Comparison of ENCODE assay signal across 8 cellular contexts in genomic region chr4:1347410-1347864, GRCh38. TPM values are rescaled to one million over a fixed set of nuclear protein-coding genes. Genes with fewer than 3 reads are reported as not detected.
DNase-seq lines count a peak whose midpoint lies in the region; ATAC-seq and TF ChIP-seq lines count a peak whose summit lies in the region.

No MANE protein-coding gene starts in this region.

- no peaks in the 10 kb centered on the region for H3K9me3 ChIP-seq in duodenal mucosa (ENCODE audit: control insufficient read depth in 1 of 2, low read length in 2 of 2)

- peak; percentile 37 for DNase-seq in NCI-H1436 (lab: John Stamatoyannopoulos, UW)
- no peak for DNase-seq in NCI-H1436 treated with DMSO at 0.1 percent for 48 hours (lab: John Stamatoyannopoulos, UW)
- no peak for DNase-seq in Jurkat, Clone E6-1 (ENCODE audit: low read depth, low spot score)
- DNase-seq in UCSD-AML1 (lab: John Stamatoyannopoulos, UW; ENCODE audit: unreplicated experiment): peak; percentile 82
- peak; percentile 69 to 95 for DNase-seq in lower leg skin (ENCODE audit: low spot score in 2 of 2)
- peak; percentile 35 to 42 for DNase-seq in stimulated activated CD4-positive, alpha-beta T cell treated with anti-CD3 and anti-CD28 coated beads, Interleukin-4, amount 100 ng/mL, for 48 hours (ENCODE audit: low read depth in 2 of 2)

- TF ChIP-seq CTCF in lower leg skin (IDR thresholded peaks at IDR 0.05): no peak

- H3K27ac ChIP-seq in duodenal mucosa (ENCODE audit: low read depth, low read length): peak overlapping the region; percentile 95

- peak overlapping the region; percentile 91 to 94 for H3K9ac ChIP-seq in duodenal mucosa (ENCODE audit: low read depth in 1 of 2, low read length in 2 of 2)

- H3K4me1 ChIP-seq in duodenal mucosa (ENCODE audit: control insufficient read depth in 1 of 2, insufficient read depth in 2 of 2, low read length in 2 of 2): peaks cover 15 to 25% of the 10 kb centered on the region in 2 donors

- 1% methylated on average over 16 to 35 of the region's 43 CpGs for WGBS in lower leg skin, 2 donors

- H3K36me3 ChIP-seq in duodenal mucosa (ENCODE audit: control insufficient read depth in 1 of 2, insufficient read depth in 2 of 2, low read length in 2 of 2): peaks cover 2 to 17% of the 10 kb centered on the region in 2 donors

- intact Hi-C loops in lower leg skin (cut with DNase I; ENCODE audit: low total_unique reads): loop anchor here (5.0 kb wide), 1 partner anchor 100 kb away; the partner anchor contains the start of gene CTBP1

- no peaks in the 10 kb centered on the region for H3K27me3 ChIP-seq in duodenal mucosa (ENCODE audit: control insufficient read depth in 1 of 2, insufficient read depth in 2 of 2, low read length in 2 of 2)

- peak overlapping the region; percentile 79 for H3K4me3 ChIP-seq in Jurkat, Clone E6-1 (ENCODE audit: low read length)
- peak overlapping the region; percentile 84 to 86 for H3K4me3 ChIP-seq in duodenal mucosa (ENCODE audit: low read depth in 1 of 2, low read length in 2 of 2)
- peak overlapping the region; percentile 56 for H3K4me3 ChIP-seq in lower leg skin (ENCODE audit: low read depth, poor library complexity, severe bottlenecking)

- peak; percentile 27 for ATAC-seq in GM21825 (IDR thresholded peaks at IDR 0.05; ENCODE audit: unreplicated experiment)

- TF ChIP-seq POLR2A in lower leg skin (IDR thresholded peaks at IDR 0.05): no peak

RNA-seq across cellular contexts. Expression of gene UVSSA, which starts 0.4 kb away (rescaled TPM):
- 13.9 TPM for polyA plus RNA-seq in Jurkat, Clone E6-1 (2012; ENCODE audit: insufficient read depth, insufficient read length)
- total RNA-seq in lower leg skin: 10 to 100 TPM; 18.2 to 57.4 (median 25.7) TPM

RNA-seq across cellular contexts. Expression of gene MAEA, which starts 57.7 kb away (rescaled TPM):
- polyA plus RNA-seq in Jurkat, Clone E6-1 (2012; ENCODE audit: insufficient read depth, insufficient read length): 56.8 TPM
- 100 to 1,000 TPM in 1 of 4 donors, 10 to 100 TPM in 3; 79.6 to 124 (median 89.4) TPM for total RNA-seq in lower leg skin

RNA-seq across cellular contexts. Expression of gene NKX1-1, which starts 58.8 kb away (rescaled TPM):
- not detected for polyA plus RNA-seq in Jurkat, Clone E6-1 (2012; ENCODE audit: insufficient read depth, insufficient read length)
- not detected for total RNA-seq in lower leg skin

Comparison
In these comparisons a context has a peak if more than half of its experiments do, and no peak if none do; other contexts are left out.
1. DNase-seq: peak in NCI-H1436 (single experiment), UCSD-AML1 (single experiment), lower leg skin (2 of 2) and stimulated activated CD4-positive, alpha-beta T cell treated with anti-CD3 and anti-CD28 coated beads, Interleukin-4, amount 100 ng/mL, for 48 hours (2 of 2); none in NCI-H1436 treated with DMSO at 0.1 percent for 48 hours (single experiment) and Jurkat, Clone E6-1 (single experiment).
2. Peak in every context shown above with its lines, with median percentiles within 50 percentile points of each other: H3K4me3 ChIP-seq.